ENCODE assay signal across 1 cellular context in the genomic region with DNA sequence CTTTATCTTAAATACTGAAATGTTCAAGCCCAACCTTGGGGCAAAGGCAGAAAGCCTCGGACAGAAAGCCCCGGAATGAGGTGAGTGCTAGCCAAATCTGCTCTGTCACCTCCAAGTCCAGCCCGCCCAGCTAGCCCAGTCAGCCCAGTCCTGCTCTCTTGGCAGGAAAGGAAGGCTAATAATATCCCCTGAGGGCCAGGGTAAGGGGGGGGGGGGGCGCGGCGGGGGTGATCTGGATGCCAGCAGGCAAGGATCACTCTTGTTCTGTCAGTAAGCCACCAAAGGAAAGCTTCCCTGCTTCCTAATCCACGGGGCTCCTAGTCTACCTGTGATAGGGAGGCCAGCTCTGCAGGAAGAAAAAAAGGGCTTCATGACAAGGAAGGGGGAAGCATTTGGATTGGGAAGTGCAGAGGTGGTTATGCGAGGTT.
TF ChIP-seq lines count a peak whose summit lies in the region.

No MANE protein-coding gene starts in this region.

TF ChIP-seq in GM12878, 131 proteins besides CTCF, POLR2A, EP300 and RAD21:
- TF ChIP-seq NFIC (IDR thresholded peaks at IDR 0.05; ENCODE audit: low read depth, low read length) = no peak
- TF ChIP-seq, protein P1, sequence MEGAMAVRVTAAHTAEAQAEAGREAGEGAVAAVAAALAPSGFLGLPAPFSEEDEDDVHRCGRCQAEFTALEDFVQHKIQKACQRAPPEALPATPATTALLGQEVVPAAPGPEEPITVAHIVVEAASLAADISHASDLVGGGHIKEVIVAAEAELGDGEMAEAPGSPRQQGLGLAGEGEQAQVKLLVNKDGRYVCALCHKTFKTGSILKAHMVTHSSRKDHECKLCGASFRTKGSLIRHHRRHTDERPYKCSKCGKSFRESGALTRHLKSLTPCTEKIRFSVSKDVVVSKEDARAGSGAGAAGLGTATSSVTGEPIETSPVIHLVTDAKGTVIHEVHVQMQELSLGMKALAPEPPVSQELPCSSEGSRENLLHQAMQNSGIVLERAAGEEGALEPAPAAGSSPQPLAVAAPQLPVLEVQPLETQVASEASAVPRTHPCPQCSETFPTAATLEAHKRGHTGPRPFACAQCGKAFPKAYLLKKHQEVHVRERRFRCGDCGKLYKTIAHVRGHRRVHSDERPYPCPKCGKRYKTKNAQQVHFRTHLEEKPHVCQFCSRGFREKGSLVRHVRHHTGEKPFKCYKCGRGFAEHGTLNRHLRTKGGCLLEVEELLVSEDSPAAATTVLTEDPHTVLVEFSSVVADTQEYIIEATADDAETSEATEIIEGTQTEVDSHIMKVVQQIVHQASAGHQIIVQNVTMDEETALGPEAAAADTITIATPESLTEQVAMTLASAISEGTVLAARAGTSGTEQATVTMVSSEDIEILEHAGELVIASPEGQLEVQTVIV (IDR thresholded peaks at IDR 0.05; ENCODE audit: borderline replicate concordance, partially characterized antibody) = no peak
- no peak for TF ChIP-seq MYB (IDR thresholded peaks at IDR 0.05; ENCODE audit: borderline replicate concordance, low read depth, low read length)
- TF ChIP-seq ZNF622 (IDR thresholded peaks at IDR 0.05) = no peak
- TF ChIP-seq SMC3 (IDR thresholded peaks at IDR 0.05; ENCODE audit: borderline replicate concordance, low read length) = no peak
- TF ChIP-seq FOXM1 (IDR thresholded peaks at IDR 0.05; ENCODE audit: low read depth, low read length) = no peak
- TF ChIP-seq EED (IDR thresholded peaks at IDR 0.05; ENCODE audit: low read depth) = no peak
- no peak for TF ChIP-seq ASH2L (IDR thresholded peaks at IDR 0.05; ENCODE audit: borderline replicate concordance, low read depth)
- no peak for TF ChIP-seq SIN3A (IDR thresholded peaks at IDR 0.05; ENCODE audit: low read depth, low read length)
- TF ChIP-seq BMI1 (IDR thresholded peaks at IDR 0.05; ENCODE audit: borderline replicate concordance) = no peak
